Comparison of ENCODE assay signal across 1 cellular context in genomic region chr2:20242727-20243377, GRCh38.
TF ChIP-seq lines count a peak whose summit lies in the region.

No MANE protein-coding gene starts in this region.

TF ChIP-seq in HepG2, 621 proteins besides CTCF, POLR2A, EP300 and RAD21 (continued from another document and continues in another):
- TF ChIP-seq, protein P1, sequence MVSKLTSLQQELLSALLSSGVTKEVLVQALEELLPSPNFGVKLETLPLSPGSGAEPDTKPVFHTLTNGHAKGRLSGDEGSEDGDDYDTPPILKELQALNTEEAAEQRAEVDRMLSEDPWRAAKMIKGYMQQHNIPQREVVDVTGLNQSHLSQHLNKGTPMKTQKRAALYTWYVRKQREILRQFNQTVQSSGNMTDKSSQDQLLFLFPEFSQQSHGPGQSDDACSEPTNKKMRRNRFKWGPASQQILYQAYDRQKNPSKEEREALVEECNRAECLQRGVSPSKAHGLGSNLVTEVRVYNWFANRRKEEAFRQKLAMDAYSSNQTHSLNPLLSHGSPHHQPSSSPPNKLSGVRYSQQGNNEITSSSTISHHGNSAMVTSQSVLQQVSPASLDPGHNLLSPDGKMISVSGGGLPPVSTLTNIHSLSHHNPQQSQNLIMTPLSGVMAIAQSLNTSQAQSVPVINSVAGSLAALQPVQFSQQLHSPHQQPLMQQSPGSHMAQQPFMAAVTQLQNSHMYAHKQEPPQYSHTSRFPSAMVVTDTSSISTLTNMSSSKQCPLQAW (CRISPR knock-in tag; IDR thresholded peaks at IDR 0.05): 0 out of 2 replicates have a peak, but pooled peaks have one; percentile 24
- 0 out of 2 replicates have a peak, but pooled peaks have one; percentile 5 for TF ChIP-seq RXRA (CRISPR knock-in tag; IDR thresholded peaks at IDR 0.05)
- TF ChIP-seq, protein P2, sequence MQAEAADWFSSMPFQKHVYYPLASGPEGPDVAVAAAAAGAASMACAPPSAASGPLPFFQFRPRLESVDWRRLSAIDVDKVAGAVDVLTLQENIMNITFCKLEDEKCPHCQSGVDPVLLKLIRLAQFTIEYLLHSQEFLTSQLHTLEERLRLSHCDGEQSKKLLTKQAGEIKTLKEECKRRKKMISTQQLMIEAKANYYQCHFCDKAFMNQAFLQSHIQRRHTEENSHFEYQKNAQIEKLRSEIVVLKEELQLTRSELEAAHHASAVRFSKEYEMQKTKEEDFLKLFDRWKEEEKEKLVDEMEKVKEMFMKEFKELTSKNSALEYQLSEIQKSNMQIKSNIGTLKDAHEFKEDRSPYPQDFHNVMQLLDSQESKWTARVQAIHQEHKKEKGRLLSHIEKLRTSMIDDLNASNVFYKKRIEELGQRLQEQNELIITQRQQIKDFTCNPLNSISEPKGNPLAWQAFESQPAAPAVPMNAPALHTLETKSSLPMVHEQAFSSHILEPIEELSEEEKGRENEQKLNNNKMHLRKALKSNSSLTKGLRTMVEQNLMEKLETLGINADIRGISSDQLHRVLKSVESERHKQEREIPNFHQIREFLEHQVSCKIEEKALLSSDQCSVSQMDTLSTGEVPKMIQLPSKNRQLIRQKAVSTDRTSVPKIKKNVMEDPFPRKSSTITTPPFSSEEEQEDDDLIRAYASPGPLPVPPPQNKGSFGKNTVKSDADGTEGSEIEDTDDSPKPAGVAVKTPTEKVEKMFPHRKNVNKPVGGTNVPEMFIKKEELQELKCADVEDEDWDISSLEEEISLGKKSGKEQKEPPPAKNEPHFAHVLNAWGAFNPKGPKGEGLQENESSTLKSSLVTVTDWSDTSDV (CRISPR knock-in tag; IDR thresholded peaks at IDR 0.05): 0 out of 2 replicates have a peak, but pooled peaks have one; percentile 20
- TF ChIP-seq, protein P3, sequence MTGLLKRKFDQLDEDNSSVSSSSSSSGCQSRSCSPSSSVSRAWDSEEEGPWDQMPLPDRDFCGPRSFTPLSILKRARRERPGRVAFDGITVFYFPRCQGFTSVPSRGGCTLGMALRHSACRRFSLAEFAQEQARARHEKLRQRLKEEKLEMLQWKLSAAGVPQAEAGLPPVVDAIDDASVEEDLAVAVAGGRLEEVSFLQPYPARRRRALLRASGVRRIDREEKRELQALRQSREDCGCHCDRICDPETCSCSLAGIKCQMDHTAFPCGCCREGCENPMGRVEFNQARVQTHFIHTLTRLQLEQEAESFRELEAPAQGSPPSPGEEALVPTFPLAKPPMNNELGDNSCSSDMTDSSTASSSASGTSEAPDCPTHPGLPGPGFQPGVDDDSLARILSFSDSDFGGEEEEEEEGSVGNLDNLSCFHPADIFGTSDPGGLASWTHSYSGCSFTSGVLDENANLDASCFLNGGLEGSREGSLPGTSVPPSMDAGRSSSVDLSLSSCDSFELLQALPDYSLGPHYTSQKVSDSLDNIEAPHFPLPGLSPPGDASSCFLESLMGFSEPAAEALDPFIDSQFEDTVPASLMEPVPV (CRISPR knock-in tag; IDR thresholded peaks at IDR 0.05): 0 out of 2 replicates have a peak, but pooled peaks have one; percentile 15
- 0 out of 2 replicates have a peak, but pooled peaks have one; percentile 40 for TF ChIP-seq NFKB2 (CRISPR knock-in tag; IDR thresholded peaks at IDR 0.05; ENCODE audit: borderline replicate concordance)
- TF ChIP-seq, protein P4, sequence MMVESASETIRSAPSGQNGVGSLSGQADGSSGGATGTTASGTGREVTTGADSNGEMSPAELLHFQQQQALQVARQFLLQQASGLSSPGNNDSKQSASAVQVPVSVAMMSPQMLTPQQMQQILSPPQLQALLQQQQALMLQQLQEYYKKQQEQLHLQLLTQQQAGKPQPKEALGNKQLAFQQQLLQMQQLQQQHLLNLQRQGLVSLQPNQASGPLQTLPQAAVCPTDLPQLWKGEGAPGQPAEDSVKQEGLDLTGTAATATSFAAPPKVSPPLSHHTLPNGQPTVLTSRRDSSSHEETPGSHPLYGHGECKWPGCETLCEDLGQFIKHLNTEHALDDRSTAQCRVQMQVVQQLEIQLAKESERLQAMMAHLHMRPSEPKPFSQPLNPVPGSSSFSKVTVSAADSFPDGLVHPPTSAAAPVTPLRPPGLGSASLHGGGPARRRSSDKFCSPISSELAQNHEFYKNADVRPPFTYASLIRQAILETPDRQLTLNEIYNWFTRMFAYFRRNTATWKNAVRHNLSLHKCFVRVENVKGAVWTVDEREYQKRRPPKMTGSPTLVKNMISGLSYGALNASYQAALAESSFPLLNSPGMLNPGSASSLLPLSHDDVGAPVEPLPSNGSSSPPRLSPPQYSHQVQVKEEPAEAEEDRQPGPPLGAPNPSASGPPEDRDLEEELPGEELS (CRISPR knock-in tag; IDR thresholded peaks at IDR 0.05): no peak
- TF ChIP-seq SOX5 (CRISPR knock-in tag; IDR thresholded peaks at IDR 0.05; ENCODE audit: borderline replicate concordance): 0 out of 2 replicates have a peak, but pooled peaks have one; percentile 21
- TF ChIP-seq, protein P5, sequence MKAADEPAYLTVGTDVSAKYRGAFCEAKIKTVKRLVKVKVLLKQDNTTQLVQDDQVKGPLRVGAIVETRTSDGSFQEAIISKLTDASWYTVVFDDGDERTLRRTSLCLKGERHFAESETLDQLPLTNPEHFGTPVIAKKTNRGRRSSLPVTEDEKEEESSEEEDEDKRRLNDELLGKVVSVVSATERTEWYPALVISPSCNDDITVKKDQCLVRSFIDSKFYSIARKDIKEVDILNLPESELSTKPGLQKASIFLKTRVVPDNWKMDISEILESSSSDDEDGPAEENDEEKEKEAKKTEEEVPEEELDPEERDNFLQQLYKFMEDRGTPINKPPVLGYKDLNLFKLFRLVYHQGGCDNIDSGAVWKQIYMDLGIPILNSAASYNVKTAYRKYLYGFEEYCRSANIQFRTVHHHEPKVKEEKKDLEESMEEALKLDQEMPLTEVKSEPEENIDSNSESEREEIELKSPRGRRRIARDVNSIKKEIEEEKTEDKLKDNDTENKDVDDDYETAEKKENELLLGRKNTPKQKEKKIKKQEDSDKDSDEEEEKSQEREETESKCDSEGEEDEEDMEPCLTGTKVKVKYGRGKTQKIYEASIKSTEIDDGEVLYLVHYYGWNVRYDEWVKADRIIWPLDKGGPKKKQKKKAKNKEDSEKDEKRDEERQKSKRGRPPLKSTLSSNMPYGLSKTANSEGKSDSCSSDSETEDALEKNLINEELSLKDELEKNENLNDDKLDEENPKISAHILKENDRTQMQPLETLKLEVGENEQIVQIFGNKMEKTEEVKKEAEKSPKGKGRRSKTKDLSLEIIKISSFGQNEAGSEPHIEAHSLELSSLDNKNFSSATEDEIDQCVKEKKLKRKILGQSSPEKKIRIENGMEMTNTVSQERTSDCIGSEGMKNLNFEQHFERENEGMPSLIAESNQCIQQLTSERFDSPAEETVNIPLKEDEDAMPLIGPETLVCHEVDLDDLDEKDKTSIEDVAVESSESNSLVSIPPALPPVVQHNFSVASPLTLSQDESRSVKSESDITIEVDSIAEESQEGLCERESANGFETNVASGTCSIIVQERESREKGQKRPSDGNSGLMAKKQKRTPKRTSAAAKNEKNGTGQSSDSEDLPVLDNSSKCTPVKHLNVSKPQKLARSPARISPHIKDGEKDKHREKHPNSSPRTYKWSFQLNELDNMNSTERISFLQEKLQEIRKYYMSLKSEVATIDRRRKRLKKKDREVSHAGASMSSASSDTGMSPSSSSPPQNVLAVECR (CRISPR knock-in tag; IDR thresholded peaks at IDR 0.05; ENCODE audit: borderline replicate concordance): 0 out of 2 replicates have a peak, but pooled peaks have one; percentile 27
- TF ChIP-seq ZNF678 (CRISPR knock-in tag; IDR thresholded peaks at IDR 0.05): no peak
- TF ChIP-seq ZBTB40 (IDR thresholded peaks at IDR 0.05): no peak
- no peak for TF ChIP-seq ZBTB40 (CRISPR knock-in tag; IDR thresholded peaks at IDR 0.05)
- TF ChIP-seq ZNF232 (CRISPR knock-in tag; IDR thresholded peaks at IDR 0.05; ENCODE audit: borderline replicate concordance): 0 out of 2 replicates have a peak, but pooled peaks have one; percentile 17
- no peak for TF ChIP-seq ZNF83 (CRISPR knock-in tag; IDR thresholded peaks at IDR 0.05; ENCODE audit: borderline replicate concordance)
- no peak for TF ChIP-seq MIXL1 (CRISPR knock-in tag; IDR thresholded peaks at IDR 0.05)
- TF ChIP-seq ZNF335 (CRISPR knock-in tag; IDR thresholded peaks at IDR 0.05): no peak
- TF ChIP-seq TFDP1 (CRISPR knock-in tag; IDR thresholded peaks at IDR 0.05; ENCODE audit: borderline replicate concordance): no peak
- no peak for TF ChIP-seq NR2F2 (IDR thresholded peaks at IDR 0.05; ENCODE audit: borderline replicate concordance, low read depth)
- TF ChIP-seq, protein P6, sequence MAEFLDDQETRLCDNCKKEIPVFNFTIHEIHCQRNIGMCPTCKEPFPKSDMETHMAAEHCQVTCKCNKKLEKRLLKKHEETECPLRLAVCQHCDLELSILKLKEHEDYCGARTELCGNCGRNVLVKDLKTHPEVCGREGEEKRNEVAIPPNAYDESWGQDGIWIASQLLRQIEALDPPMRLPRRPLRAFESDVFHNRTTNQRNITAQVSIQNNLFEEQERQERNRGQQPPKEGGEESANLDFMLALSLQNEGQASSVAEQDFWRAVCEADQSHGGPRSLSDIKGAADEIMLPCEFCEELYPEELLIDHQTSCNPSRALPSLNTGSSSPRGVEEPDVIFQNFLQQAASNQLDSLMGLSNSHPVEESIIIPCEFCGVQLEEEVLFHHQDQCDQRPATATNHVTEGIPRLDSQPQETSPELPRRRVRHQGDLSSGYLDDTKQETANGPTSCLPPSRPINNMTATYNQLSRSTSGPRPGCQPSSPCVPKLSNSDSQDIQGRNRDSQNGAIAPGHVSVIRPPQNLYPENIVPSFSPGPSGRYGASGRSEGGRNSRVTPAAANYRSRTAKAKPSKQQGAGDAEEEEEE (CRISPR knock-in tag; IDR thresholded peaks at IDR 0.05; ENCODE audit: borderline replicate concordance): no peak
- TF ChIP-seq ZNF350 (CRISPR knock-in tag; IDR thresholded peaks at IDR 0.05; ENCODE audit: borderline replicate concordance, low read depth): 0 out of 2 replicates have a peak, but pooled peaks have one; percentile 17
- no peak for TF ChIP-seq ZNF577 (CRISPR knock-in tag; IDR thresholded peaks at IDR 0.05; ENCODE audit: borderline replicate concordance, low read depth)
- no peak for TF ChIP-seq ZNF776 (CRISPR knock-in tag; IDR thresholded peaks at IDR 0.05)
- 0 out of 2 replicates have a peak, but pooled peaks have one; percentile 22 for TF ChIP-seq ZMYM3 (CRISPR knock-in tag; IDR thresholded peaks at IDR 0.05)
- TF ChIP-seq PHF21A (CRISPR knock-in tag; IDR thresholded peaks at IDR 0.05): no peak
- TF ChIP-seq ZNF451 (CRISPR knock-in tag; IDR thresholded peaks at IDR 0.05): 0 out of 2 replicates have a peak, but pooled peaks have one; percentile 27
